12 cellular contexts compared by ENCODE assay signal in genomic region chr6:154479388-154480143, GRCh38. TPM values are rescaled to one million over a fixed set of nuclear protein-coding genes. Genes with fewer than 3 reads are reported as not detected.
DNase-seq lines count a peak whose midpoint lies in the region; ATAC-seq and TF ChIP-seq lines count a peak whose summit lies in the region.
"Had no signal": no experiment of that assay in that cellular context is flagged by ENCODE, and none has a peak within 500 bp of the region (broad histone marks: within the 10 kb centered on the region; RNA-seq: fewer than 3 reads in every experiment).

No MANE protein-coding gene starts in this region.

- TF ChIP-seq CTCF in chondrocyte (IDR thresholded peaks at IDR 0.05) = peak; percentile 16
- TF ChIP-seq CTCF in tibial nerve (IDR thresholded peaks at IDR 0.05) = no peak

- H3K36me3 Mint-ChIP-seq in chondrocyte (ENCODE audit: low read depth) = no peaks in the 10 kb centered on the region
- H3K36me3 Mint-ChIP-seq: natural killer cell treated with Interleukin-12 subunit alpha and Interleukin-12 subunit beta and Interleukin-15 and Interleukin-18, amount 100 ng/mL, for 72 hours had no signal

- H3K4me1 ChIP-seq in mesodermal cell (ENCODE audit: control insufficient read depth, insufficient read depth, low read length, poor library complexity, severe bottlenecking) (peaks cover 19% of the 10 kb centered on the region), tibial nerve (peaks cover 0 to 63% (median 11%) of the 10 kb centered on the region in 4 donors)

- no peak for TF ChIP-seq POLR2A in tibial nerve (IDR thresholded peaks at IDR 0.05)

- H3K4me1 Mint-ChIP-seq in chondrocyte (ENCODE audit: low read depth) = peaks cover 71% of the 10 kb centered on the region
- H3K4me1 Mint-ChIP-seq: central memory CD8-positive, alpha-beta T cell had no signal

- ATAC-seq in GM19351 (IDR thresholded peaks at IDR 0.05; ENCODE audit: unreplicated experiment) (no peak), HG02623 (IDR thresholded peaks at IDR 0.05; ENCODE audit: unreplicated experiment) (no peak), GM18873 (IDR thresholded peaks at IDR 0.05; ENCODE audit: low FRiP score, unreplicated experiment) (no peak)
- ATAC-seq: natural killer cell treated with Interleukin-12 subunit alpha and Interleukin-12 subunit beta and Interleukin-15 and Interleukin-18, amount 100 ng/mL, for 72 hours had no signal

- peak overlapping the region; percentile 64 for H3K4me3 Mint-ChIP-seq in chondrocyte (ENCODE audit: unreplicated experiment)
- H3K4me3 Mint-ChIP-seq: central memory CD8-positive, alpha-beta T cell; natural killer cell treated with Interleukin-12 subunit alpha and Interleukin-12 subunit beta and Interleukin-15 and Interleukin-18, amount 100 ng/mL, for 72 hours had no signal

- no peaks in the 10 kb centered on the region for H3K27me3 ChIP-seq in tibial nerve

- H3K36me3 ChIP-seq in mesodermal cell (ENCODE audit: control insufficient read depth, insufficient read depth, low read length) (no peaks in the 10 kb centered on the region), tibial nerve (no peaks in the 10 kb centered on the region)

- DNase-seq in HT1080 (ENCODE audit: low read depth) = peak; percentile 53
- no peak for DNase-seq in chondrocyte (ENCODE audit: low spot score)
- DNase-seq in tibial nerve (ENCODE audit: low spot score in 2 of 2) = no peak
- DNase-seq: activated CD8-positive, alpha-beta memory T cell treated with anti-CD3 and anti-CD28 coated beads, Interleukin-2, amount 50 U/mL, for 48 hours; MV-4-11 had no signal

- no peaks in the 10 kb centered on the region for H3K27me3 Mint-ChIP-seq in chondrocyte (ENCODE audit: low read depth)

- H3K9me3 Mint-ChIP-seq in chondrocyte (ENCODE audit: low read depth) = no peaks in the 10 kb centered on the region
- H3K9me3 Mint-ChIP-seq: central memory CD8-positive, alpha-beta T cell; natural killer cell treated with Interleukin-12 subunit alpha and Interleukin-12 subunit beta and Interleukin-15 and Interleukin-18, amount 100 ng/mL, for 72 hours had no signal

- H3K27ac Mint-ChIP-seq in chondrocyte (ENCODE audit: unreplicated experiment) = peak overlapping the region; percentile 93
- H3K27ac Mint-ChIP-seq: natural killer cell treated with Interleukin-12 subunit alpha and Interleukin-12 subunit beta and Interleukin-15 and Interleukin-18, amount 100 ng/mL, for 72 hours had no signal

- no peak for TF ChIP-seq EP300 in tibial nerve (IDR thresholded peaks at IDR 0.05)

- H3K27ac ChIP-seq in mesodermal cell (ENCODE audit: low read depth, low read length, severe bottlenecking) (peak overlapping the region; percentile 60), tibial nerve (peak overlapping the region in 3 of 4 donors; percentile 21 to 85 (median 75))

- no peaks in the 10 kb centered on the region for H3K9me3 ChIP-seq in mesodermal cell (ENCODE audit: control insufficient read depth, low read length)
- H3K9me3 ChIP-seq in tibial nerve = no peaks in the 10 kb centered on the region

- H3K4me3 ChIP-seq in mesodermal cell (ENCODE audit: extremely low read depth, insufficient read depth, low read length, poor library complexity, severe bottlenecking) = no peak overlapping the region
- H3K4me3 ChIP-seq in tibial nerve = peak overlapping the region in 1 of 4 donors; percentile 14

- WGBS in mesodermal cell (ENCODE audit: insufficient coverage in 2 of 2), 2 experiments = 76 to 88% methylated on average over 8 to 9 of the region's 14 CpGs
- 28 to 33% methylated on average over 14 of the region's 14 CpGs for WGBS in tibial nerve, 2 donors

RNA-seq across cellular contexts. Expression of gene CNKSR3, which starts 30.9 kb away (rescaled TPM):
- total RNA-seq in HT1080 (2014; rRNA removed; shearing (Covaris generic)) = 6.7 and 7.2 TPM in 2 replicates
- 5.4 and 6.5 TPM in 2 replicates for polyA plus RNA-seq in HT1080 (2015; cell fraction: cytosol; rRNA removed)
- 5.9 and 6.4 TPM in 2 replicates for polyA plus RNA-seq in HT1080 (2015; cell fraction: nucleus; rRNA removed)
- total RNA-seq in chondrocyte = 11.5 to 14.2 TPM (median 12.8 TPM) in 3 replicates
- polyA plus RNA-seq in mesodermal cell (2013, experiment 1 of 2) = 7.8 TPM
- 7.5 TPM for polyA plus RNA-seq in mesodermal cell (2013, experiment 2 of 2)
- 10 to 100 TPM; 11.7 to 22.7 (median 13.7) TPM for total RNA-seq in tibial nerve
- total RNA-seq: T-helper 2 cell treated with Interferon-gamma antibody and Interleukin-4, amounts not matched to agents 100 ng/mL and 5 ng/mL, for 36 hours had no signal
